1 cellular context compared by ENCODE assay signal in the genomic region with DNA sequence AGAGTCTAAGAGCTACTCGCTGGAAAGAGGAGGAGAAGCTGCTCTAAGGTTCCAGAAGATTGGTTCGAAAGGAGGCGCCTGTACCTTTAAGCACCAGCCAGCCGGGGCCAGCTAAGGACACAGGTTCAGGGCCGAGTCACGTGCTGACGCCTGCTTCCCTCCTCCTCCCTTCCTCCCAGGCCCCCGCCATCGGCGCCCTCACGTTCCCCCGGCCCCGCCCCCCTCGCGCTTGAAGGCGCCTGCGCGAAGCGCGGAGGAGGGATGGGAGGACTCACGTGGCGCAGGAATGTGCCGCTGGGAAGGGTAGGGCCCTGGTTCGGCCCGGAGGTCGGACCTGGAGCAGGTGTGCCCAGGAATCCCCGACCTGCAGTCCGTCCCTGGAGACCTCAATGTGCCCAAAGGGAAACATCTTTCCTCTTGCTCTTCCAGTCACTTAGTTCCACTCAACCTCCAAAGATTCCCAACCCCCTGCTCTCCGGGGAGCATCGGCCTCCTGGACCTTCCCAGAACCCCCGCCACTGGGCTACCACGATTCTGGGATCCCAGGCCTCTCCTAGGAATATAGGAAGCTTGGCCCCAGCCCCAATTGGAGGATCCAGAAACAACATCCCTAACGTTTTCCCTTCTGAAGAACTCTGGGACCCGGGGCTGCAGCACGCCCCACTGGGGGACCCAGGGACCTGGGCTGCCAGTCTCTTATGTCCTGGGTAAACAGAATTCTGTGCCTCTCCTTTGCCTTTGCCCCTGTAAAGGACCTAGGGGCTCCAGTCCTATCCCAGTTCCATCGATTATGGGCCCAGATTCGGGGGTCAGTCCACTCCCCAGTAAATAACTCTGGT.
TF ChIP-seq lines count a peak whose summit lies in the region.

No MANE protein-coding gene starts in this region.

TF ChIP-seq in HepG2, 621 proteins besides CTCF, POLR2A, EP300 and RAD21 (continued from another document and continues in another):
- TF ChIP-seq TAF15 (IDR thresholded peaks at IDR 0.05; ENCODE audit: low read depth, low read length, poor library complexity, severe bottlenecking): no peak
- TF ChIP-seq, protein P1, sequence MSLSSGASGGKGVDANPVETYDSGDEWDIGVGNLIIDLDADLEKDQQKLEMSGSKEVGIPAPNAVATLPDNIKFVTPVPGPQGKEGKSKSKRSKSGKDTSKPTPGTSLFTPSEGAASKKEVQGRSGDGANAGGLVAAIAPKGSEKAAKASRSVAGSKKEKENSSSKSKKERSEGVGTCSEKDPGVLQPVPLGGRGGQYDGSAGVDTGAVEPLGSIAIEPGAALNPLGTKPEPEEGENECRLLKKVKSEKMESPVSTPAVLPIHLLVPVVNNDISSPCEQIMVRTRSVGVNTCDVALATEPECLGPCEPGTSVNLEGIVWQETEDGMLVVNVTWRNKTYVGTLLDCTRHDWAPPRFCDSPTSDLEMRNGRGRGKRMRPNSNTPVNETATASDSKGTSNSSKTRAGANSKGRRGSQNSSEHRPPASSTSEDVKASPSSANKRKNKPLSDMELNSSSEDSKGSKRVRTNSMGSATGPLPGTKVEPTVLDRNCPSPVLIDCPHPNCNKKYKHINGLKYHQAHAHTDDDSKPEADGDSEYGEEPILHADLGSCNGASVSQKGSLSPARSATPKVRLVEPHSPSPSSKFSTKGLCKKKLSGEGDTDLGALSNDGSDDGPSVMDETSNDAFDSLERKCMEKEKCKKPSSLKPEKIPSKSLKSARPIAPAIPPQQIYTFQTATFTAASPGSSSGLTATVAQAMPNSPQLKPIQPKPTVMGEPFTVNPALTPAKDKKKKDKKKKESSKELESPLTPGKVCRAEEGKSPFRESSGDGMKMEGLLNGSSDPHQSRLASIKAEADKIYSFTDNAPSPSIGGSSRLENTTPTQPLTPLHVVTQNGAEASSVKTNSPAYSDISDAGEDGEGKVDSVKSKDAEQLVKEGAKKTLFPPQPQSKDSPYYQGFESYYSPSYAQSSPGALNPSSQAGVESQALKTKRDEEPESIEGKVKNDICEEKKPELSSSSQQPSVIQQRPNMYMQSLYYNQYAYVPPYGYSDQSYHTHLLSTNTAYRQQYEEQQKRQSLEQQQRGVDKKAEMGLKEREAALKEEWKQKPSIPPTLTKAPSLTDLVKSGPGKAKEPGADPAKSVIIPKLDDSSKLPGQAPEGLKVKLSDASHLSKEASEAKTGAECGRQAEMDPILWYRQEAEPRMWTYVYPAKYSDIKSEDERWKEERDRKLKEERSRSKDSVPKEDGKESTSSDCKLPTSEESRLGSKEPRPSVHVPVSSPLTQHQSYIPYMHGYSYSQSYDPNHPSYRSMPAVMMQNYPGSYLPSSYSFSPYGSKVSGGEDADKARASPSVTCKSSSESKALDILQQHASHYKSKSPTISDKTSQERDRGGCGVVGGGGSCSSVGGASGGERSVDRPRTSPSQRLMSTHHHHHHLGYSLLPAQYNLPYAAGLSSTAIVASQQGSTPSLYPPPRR (CRISPR knock-in tag; IDR thresholded peaks at IDR 0.05; ENCODE audit: borderline replicate concordance): no peak; the same call in 1 of the 2 replicates
- TF ChIP-seq XRCC5 (optimal IDR thresholded peaks at IDR 0.05; ENCODE audit: low read length): no peak
- TF ChIP-seq ZBTB3 (CRISPR knock-in tag; IDR thresholded peaks at IDR 0.05; ENCODE audit: borderline replicate concordance, low read depth): no peak
- peak; percentile 68; the same call in 1 of the 2 replicates for TF ChIP-seq ZMYM2 (CRISPR knock-in tag; IDR thresholded peaks at IDR 0.05)
- no peak for TF ChIP-seq EED (CRISPR knock-in tag; IDR thresholded peaks at IDR 0.05)
- peak; percentile 40; the same call in 1 of the 2 replicates for TF ChIP-seq ZSCAN31 (CRISPR knock-in tag; IDR thresholded peaks at IDR 0.05; ENCODE audit: low read depth)
- TF ChIP-seq CHCHD3 (CRISPR knock-in tag; IDR thresholded peaks at IDR 0.05): no peak
- peak; percentile 43; the same call in 1 of the 2 replicates for TF ChIP-seq ZNF232 (CRISPR knock-in tag; IDR thresholded peaks at IDR 0.05; ENCODE audit: borderline replicate concordance)
- TF ChIP-seq ZNF556 (CRISPR knock-in tag; IDR thresholded peaks at IDR 0.05; ENCODE audit: borderline replicate concordance): peak; percentile 68
- peak; percentile 48; the same call in 1 of the 2 replicates for TF ChIP-seq YEATS2 (CRISPR knock-in tag; IDR thresholded peaks at IDR 0.05; ENCODE audit: borderline replicate concordance)
- TF ChIP-seq, protein P2, sequence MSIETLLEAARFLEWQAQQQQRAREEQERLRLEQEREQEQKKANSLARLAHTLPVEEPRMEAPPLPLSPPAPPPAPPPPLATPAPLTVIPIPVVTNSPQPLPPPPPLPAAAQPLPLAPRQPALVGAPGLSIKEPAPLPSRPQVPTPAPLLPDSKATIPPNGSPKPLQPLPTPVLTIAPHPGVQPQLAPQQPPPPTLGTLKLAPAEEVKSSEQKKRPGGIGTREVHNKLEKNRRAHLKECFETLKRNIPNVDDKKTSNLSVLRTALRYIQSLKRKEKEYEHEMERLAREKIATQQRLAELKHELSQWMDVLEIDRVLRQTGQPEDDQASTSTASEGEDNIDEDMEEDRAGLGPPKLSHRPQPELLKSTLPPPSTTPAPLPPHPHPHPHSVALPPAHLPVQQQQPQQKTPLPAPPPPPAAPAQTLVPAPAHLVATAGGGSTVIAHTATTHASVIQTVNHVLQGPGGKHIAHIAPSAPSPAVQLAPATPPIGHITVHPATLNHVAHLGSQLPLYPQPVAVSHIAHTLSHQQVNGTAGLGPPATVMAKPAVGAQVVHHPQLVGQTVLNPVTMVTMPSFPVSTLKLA (IDR thresholded peaks at IDR 0.05): peak; percentile 48
- TF ChIP-seq HIVEP1 (CRISPR knock-in tag; IDR thresholded peaks at IDR 0.05): no peak
- TF ChIP-seq, protein P3, sequence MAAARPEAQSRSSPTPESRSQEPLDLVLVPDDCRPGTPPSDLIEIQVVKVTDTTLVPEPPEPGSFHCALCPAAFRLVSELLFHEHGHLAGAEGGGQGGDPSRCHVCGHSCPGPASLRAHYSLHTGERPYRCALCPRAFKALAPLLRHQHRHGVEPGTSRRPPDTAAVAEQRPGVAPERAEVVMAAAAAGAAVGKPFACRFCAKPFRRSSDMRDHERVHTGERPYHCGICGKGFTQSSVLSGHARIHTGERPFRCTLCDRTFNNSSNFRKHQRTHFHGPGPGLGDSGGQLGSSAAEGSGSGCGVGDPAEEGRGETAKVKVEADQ (CRISPR knock-in tag; IDR thresholded peaks at IDR 0.05; ENCODE audit: borderline replicate concordance): no peak
- peak; percentile 85 for TF ChIP-seq TMF1 (CRISPR knock-in tag; IDR thresholded peaks at IDR 0.05; ENCODE audit: low read depth)
- 0 out of 2 replicates have a peak, but pooled peaks have one; percentile 21 for TF ChIP-seq PCBP1 (IDR thresholded peaks at IDR 0.05; ENCODE audit: borderline replicate concordance, low read depth, low read length)
- TF ChIP-seq AHR (CRISPR knock-in tag; IDR thresholded peaks at IDR 0.05): peak; percentile 69; the same call in 1 of the 2 replicates
- TF ChIP-seq ZNF431 (CRISPR knock-in tag; IDR thresholded peaks at IDR 0.05; ENCODE audit: borderline replicate concordance, low read depth): no peak
- TF ChIP-seq FOXP1 (IDR thresholded peaks at IDR 0.05): no peak
- no peak for TF ChIP-seq FOXP1 (CRISPR knock-in tag; IDR thresholded peaks at IDR 0.05)
- TF ChIP-seq FOSL1 (CRISPR knock-in tag; IDR thresholded peaks at IDR 0.05; ENCODE audit: borderline replicate concordance): no peak
- TF ChIP-seq, protein P4, sequence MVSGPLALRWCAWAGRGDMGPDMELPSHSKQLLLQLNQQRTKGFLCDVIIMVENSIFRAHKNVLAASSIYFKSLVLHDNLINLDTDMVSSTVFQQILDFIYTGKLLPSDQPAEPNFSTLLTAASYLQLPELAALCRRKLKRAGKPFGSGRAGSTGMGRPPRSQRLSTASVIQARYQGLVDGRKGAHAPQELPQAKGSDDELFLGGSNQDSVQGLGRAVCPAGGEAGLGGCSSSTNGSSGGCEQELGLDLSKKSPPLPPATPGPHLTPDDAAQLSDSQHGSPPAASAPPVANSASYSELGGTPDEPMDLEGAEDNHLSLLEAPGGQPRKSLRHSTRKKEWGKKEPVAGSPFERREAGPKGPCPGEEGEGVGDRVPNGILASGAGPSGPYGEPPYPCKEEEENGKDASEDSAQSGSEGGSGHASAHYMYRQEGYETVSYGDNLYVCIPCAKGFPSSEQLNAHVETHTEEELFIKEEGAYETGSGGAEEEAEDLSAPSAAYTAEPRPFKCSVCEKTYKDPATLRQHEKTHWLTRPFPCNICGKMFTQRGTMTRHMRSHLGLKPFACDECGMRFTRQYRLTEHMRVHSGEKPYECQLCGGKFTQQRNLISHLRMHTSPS (CRISPR knock-in tag; IDR thresholded peaks at IDR 0.05; ENCODE audit: low read depth): no peak
- no peak for TF ChIP-seq CEBPB (IDR thresholded peaks at IDR 0.05; ENCODE audit: borderline replicate concordance, low read depth, low read length)
- TF ChIP-seq NFKB2 (CRISPR knock-in tag; IDR thresholded peaks at IDR 0.05; ENCODE audit: borderline replicate concordance): peak; percentile 90; the same call in 1 of the 2 replicates
- TF ChIP-seq KLF15 (CRISPR knock-in tag; IDR thresholded peaks at IDR 0.05; ENCODE audit: borderline replicate concordance): peak; percentile 45; the same call in 1 of the 2 replicates
- TF ChIP-seq, protein P5, sequence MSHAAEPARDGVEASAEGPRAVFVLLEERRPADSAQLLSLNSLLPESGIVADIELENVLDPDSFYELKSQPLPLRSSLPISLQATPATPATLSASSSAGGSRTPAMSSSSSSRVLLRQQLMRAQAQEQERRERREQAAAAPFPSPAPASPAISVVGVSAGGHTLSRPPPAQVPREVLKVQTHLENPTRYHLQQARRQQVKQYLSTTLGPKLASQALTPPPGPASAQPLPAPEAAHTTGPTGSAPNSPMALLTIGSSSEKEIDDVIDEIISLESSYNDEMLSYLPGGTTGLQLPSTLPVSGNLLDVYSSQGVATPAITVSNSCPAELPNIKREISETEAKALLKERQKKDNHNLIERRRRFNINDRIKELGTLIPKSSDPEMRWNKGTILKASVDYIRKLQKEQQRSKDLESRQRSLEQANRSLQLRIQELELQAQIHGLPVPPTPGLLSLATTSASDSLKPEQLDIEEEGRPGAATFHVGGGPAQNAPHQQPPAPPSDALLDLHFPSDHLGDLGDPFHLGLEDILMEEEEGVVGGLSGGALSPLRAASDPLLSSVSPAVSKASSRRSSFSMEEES (CRISPR knock-in tag; IDR thresholded peaks at IDR 0.05): peak; percentile 90
- no peak for TF ChIP-seq RBM22 (optimal IDR thresholded peaks at IDR 0.05; ENCODE audit: low read length)
- 0 out of 2 replicates have a peak, but pooled peaks have one; percentile 39 for TF ChIP-seq SIN3B (IDR thresholded peaks at IDR 0.05; ENCODE audit: low read length)
- peak; percentile 65; the same call in 1 of the 2 replicates for TF ChIP-seq ZNF274 (CRISPR knock-in tag; IDR thresholded peaks at IDR 0.05)
- TF ChIP-seq MEF2D (CRISPR knock-in tag; IDR thresholded peaks at IDR 0.05): 0 out of 2 replicates have a peak, but pooled peaks have one; percentile 34
- peak; percentile 79 for TF ChIP-seq SP4 (CRISPR knock-in tag; IDR thresholded peaks at IDR 0.05)
- TF ChIP-seq, protein P6, sequence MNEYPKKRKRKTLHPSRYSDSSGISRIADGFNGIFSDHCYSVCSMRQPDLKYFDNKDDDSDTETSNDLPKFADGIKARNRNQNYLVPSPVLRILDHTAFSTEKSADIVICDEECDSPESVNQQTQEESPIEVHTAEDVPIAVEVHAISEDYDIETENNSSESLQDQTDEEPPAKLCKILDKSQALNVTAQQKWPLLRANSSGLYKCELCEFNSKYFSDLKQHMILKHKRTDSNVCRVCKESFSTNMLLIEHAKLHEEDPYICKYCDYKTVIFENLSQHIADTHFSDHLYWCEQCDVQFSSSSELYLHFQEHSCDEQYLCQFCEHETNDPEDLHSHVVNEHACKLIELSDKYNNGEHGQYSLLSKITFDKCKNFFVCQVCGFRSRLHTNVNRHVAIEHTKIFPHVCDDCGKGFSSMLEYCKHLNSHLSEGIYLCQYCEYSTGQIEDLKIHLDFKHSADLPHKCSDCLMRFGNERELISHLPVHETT (CRISPR knock-in tag; conservative IDR thresholded peaks at IDR 0.05): no peak
- no peak for TF ChIP-seq NR1H2 (CRISPR knock-in tag; IDR thresholded peaks at IDR 0.05; ENCODE audit: borderline replicate concordance, low read depth)
- TF ChIP-seq ZNF891 (CRISPR knock-in tag; IDR thresholded peaks at IDR 0.05): peak; percentile 37; the same call in 1 of the 2 replicates
- TF ChIP-seq CAMTA2 (CRISPR knock-in tag; IDR thresholded peaks at IDR 0.05; ENCODE audit: borderline replicate concordance): no peak
- TF ChIP-seq ZBTB8A (CRISPR knock-in tag; IDR thresholded peaks at IDR 0.05; ENCODE audit: borderline replicate concordance, low read depth): no peak
- 0 out of 2 replicates have a peak, but pooled peaks have one; percentile 16 for TF ChIP-seq ZNF124 (CRISPR knock-in tag; IDR thresholded peaks at IDR 0.05)
- TF ChIP-seq SSRP1 (CRISPR knock-in tag; IDR thresholded peaks at IDR 0.05): no peak
- TF ChIP-seq MZF1 (CRISPR knock-in tag; IDR thresholded peaks at IDR 0.05; ENCODE audit: borderline replicate concordance): no peak
- no peak for TF ChIP-seq ZNF230 (CRISPR knock-in tag; IDR thresholded peaks at IDR 0.05)
- no peak for TF ChIP-seq PHB2 (IDR thresholded peaks at IDR 0.05; ENCODE audit: partially characterized antibody)
- no peak for TF ChIP-seq NCOA5 (CRISPR knock-in tag; IDR thresholded peaks at IDR 0.05)
- TF ChIP-seq ZSCAN20 (CRISPR knock-in tag; IDR thresholded peaks at IDR 0.05; ENCODE audit: borderline replicate concordance): no peak
- TF ChIP-seq ZZZ3 (CRISPR knock-in tag; IDR thresholded peaks at IDR 0.05; ENCODE audit: borderline replicate concordance): no peak
- TF ChIP-seq BRD4 (CRISPR knock-in tag; IDR thresholded peaks at IDR 0.05): peak; percentile 58; the same call in 1 of the 2 replicates
- no peak for TF ChIP-seq SP140L (CRISPR knock-in tag; IDR thresholded peaks at IDR 0.05; ENCODE audit: borderline replicate concordance)
- TF ChIP-seq SOX6 (IDR thresholded peaks at IDR 0.05): no peak
- peak; percentile 57 for TF ChIP-seq SOX6 (CRISPR knock-in tag; IDR thresholded peaks at IDR 0.05)
- TF ChIP-seq ZNF709 (CRISPR knock-in tag; IDR thresholded peaks at IDR 0.05): peak; percentile 60; the same call in 1 of the 2 replicates
- TF ChIP-seq, protein P7, sequence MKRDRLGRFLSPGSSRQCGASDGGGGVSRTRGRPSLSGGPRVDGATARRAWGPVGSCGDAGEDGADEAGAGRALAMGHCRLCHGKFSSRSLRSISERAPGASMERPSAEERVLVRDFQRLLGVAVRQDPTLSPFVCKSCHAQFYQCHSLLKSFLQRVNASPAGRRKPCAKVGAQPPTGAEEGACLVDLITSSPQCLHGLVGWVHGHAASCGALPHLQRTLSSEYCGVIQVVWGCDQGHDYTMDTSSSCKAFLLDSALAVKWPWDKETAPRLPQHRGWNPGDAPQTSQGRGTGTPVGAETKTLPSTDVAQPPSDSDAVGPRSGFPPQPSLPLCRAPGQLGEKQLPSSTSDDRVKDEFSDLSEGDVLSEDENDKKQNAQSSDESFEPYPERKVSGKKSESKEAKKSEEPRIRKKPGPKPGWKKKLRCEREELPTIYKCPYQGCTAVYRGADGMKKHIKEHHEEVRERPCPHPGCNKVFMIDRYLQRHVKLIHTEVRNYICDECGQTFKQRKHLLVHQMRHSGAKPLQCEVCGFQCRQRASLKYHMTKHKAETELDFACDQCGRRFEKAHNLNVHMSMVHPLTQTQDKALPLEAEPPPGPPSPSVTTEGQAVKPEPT (CRISPR knock-in tag; IDR thresholded peaks at IDR 0.05; ENCODE audit: low read depth): peak; percentile 33; the same call in 1 of the 2 replicates
- peak in 1 of 2 experiments; percentile 89; a peak in 2 of 4 replicates for TF ChIP-seq KLF16 (CRISPR knock-in tag; IDR thresholded peaks at IDR 0.05)
- TF ChIP-seq, protein P8, sequence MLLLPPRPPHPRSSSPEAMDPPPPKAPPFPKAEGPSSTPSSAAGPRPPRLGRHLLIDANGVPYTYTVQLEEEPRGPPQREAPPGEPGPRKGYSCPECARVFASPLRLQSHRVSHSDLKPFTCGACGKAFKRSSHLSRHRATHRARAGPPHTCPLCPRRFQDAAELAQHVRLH (CRISPR knock-in tag; IDR thresholded peaks at IDR 0.05; ENCODE audit: borderline replicate concordance, low read depth): 0 out of 2 replicates have a peak, but pooled peaks have one; percentile 79
